In genomic region chr21:15065381-15066230, GRCh38 we compare ENCODE assay signal across 8 cellular contexts. TPM values are rescaled to one million over a fixed set of nuclear protein-coding genes. Genes with fewer than 3 reads are reported as not detected.
DNase-seq lines count a peak whose midpoint lies in the region; ATAC-seq and TF ChIP-seq lines count a peak whose summit lies in the region.

No MANE protein-coding gene starts in this region.

- H3K36me3 Mint-ChIP-seq in GM23338 (ENCODE audit: low read depth) = no peaks in the 10 kb centered on the region; the same call in 2 of the 3 replicates

- H3K4me1 ChIP-seq in BLaER1 = peaks cover 30% of the 10 kb centered on the region
- H3K4me1 ChIP-seq in GM23338 (ENCODE audit: insufficient read depth) = peaks cover 34% of the 10 kb centered on the region
- H3K4me1 ChIP-seq in lung (ENCODE audit: control insufficient read depth in 2 of 2, insufficient read depth in 2 of 2, low read length in 2 of 2) = peaks cover 0 to 9% of the 10 kb centered on the region in 2 donors

- H3K27me3 Mint-ChIP-seq in GM23338 (ENCODE audit: insufficient read depth, low read depth, poor library complexity) = peaks cover 13% of the 10 kb centered on the region

- H3K4me3 ChIP-seq in BLaER1 (peak overlapping the region; percentile 95), GM23338 (peak overlapping the region; percentile 73), lung (peak overlapping the region; percentile 60)

- peak overlapping the region; percentile 87 for H3K27ac Mint-ChIP-seq in GM23338

- peak overlapping the region; percentile 90 for H3K4me3 Mint-ChIP-seq in GM23338

- DNase-seq in GM23338 (ENCODE audit: low spot score) = peak; percentile 79
- DNase-seq in NCI-H774 (lab: John Stamatoyannopoulos, UW) = peak; percentile 73
- DNase-seq in activated CD8-positive, alpha-beta memory T cell treated with anti-CD3 and anti-CD28 coated beads for 24 hours = peak; percentile 89
- peak; percentile 54 for DNase-seq in effector CD8-positive, alpha-beta T cell (lab: John Stamatoyannopoulos, UW)
- DNase-seq in lung (ENCODE audit: low spot score) = peak; percentile 80
- peak; percentile 55 to 56 for DNase-seq in stimulated activated CD4-positive, alpha-beta T cell treated with anti-CD3 and anti-CD28 coated beads, Interleukin-4, amount 100 ng/mL, for 48 hours (ENCODE audit: low read depth in 2 of 2)

- H3K9ac ChIP-seq in BLaER1 = peak overlapping the region; percentile 99

- ATAC-seq in GM23338 = peak; percentile 75
- peak; percentile 37 for ATAC-seq in lung (ENCODE audit: insufficient read depth, low FRiP score)
- no peak for ATAC-seq in HG02973 (IDR thresholded peaks at IDR 0.05; ENCODE audit: unreplicated experiment)

- peak overlapping the region; percentile 91 for H2AFZ ChIP-seq in GM23338

- peaks cover 24% of the 10 kb centered on the region for H4K20me1 ChIP-seq in BLaER1
- no peaks in the 10 kb centered on the region for H4K20me1 ChIP-seq in GM23338 (replicated peaks; ENCODE audit: insufficient read depth)

- H3K9me3 Mint-ChIP-seq in GM23338 = no peaks in the 10 kb centered on the region

- no peaks in the 10 kb centered on the region for H3K9me2 ChIP-seq in GM23338 (ENCODE audit: insufficient read depth)

- no peaks in the 10 kb centered on the region for H3F3A ChIP-seq in GM23338 (replicated peaks; ENCODE audit: low read depth)

- H3K9me3 ChIP-seq in BLaER1 (no peaks in the 10 kb centered on the region), lung (ENCODE audit: control insufficient read depth in 2 of 2, insufficient read depth in 1 of 2, low read length in 1 of 2) (no peaks in the 10 kb centered on the region)

- H3K27me3 ChIP-seq in BLaER1 = no peaks in the 10 kb centered on the region
- peaks cover 34% of the 10 kb centered on the region for H3K27me3 ChIP-seq in GM23338 (ENCODE audit: insufficient read depth)
- H3K27me3 ChIP-seq in lung (ENCODE audit: control insufficient read depth, insufficient read depth) = no peaks in the 10 kb centered on the region

- H3K27ac ChIP-seq in BLaER1 (peak overlapping the region; percentile 99), GM23338 (ENCODE audit: low read depth) (no peak overlapping the region), lung (ENCODE audit: low read depth in 1 of 2, low read length in 1 of 2) (peak overlapping the region; percentile 97 to 99)

- H3K4me2 ChIP-seq in BLaER1 = peak overlapping the region; percentile 80
- peak overlapping the region; percentile 86 for H3K4me2 ChIP-seq in GM23338

- H3K79me2 ChIP-seq in GM23338 (replicated peaks; ENCODE audit: insufficient read depth) = peaks cover 33% of the 10 kb centered on the region

- 0% methylated on average over 38 to 41 of the region's 41 CpGs for WGBS in lung, 2 donors

- TF ChIP-seq CTCF in GM23338 (conservative IDR thresholded peaks at IDR 0.05; ENCODE audit: low read depth in 2 of 2) = no peak
- no peak for TF ChIP-seq CTCF in lung (IDR thresholded peaks at IDR 0.05; ENCODE audit: control extremely low read depth, extremely low read depth)

- peaks cover 39% of the 10 kb centered on the region for H3K4me1 Mint-ChIP-seq in GM23338

- peaks cover 17% of the 10 kb centered on the region; the same call in 1 of the 2 replicates for H3K36me3 ChIP-seq in BLaER1
- no peaks in the 10 kb centered on the region for H3K36me3 ChIP-seq in GM23338 (ENCODE audit: insufficient read depth)
- no peaks in the 10 kb centered on the region for H3K36me3 ChIP-seq in lung (ENCODE audit: control insufficient read depth in 2 of 2, insufficient read depth in 2 of 2, low read length in 2 of 2)

TF ChIP-seq in GM23338, 12 proteins besides CTCF, POLR2A, EP300 and RAD21:
- TF ChIP-seq REST (IDR thresholded peaks at IDR 0.05; ENCODE audit: unreplicated experiment) = peak; percentile 41
- TF ChIP-seq EZH2phosphoT487 (IDR thresholded peaks at IDR 0.05; ENCODE audit: unreplicated experiment) = no peak

RNA-seq across cellular contexts. Expression of gene NRIP1, which starts 0.8 kb away (rescaled TPM):
- 8.9 and 9.0 TPM in 2 replicates for total RNA-seq in GM23338 (2014; rRNA removed; shearing (Covaris generic))
- polyA plus RNA-seq in GM23338 (2016; fragmentation: Nextera tagmentation; extraction: Ambion mirVana) = 2.3 and 3.0 TPM in 2 replicates
- total RNA-seq in lung = 10 to 100 TPM; 29.5 to 35.5 TPM
- polyA plus RNA-seq in lung = 1 to 10 TPM; 5.9 to 7.1 TPM
